In genomic region chr10:90204131-90204955, GRCh38 we compare ENCODE assay signal across 17 cellular contexts.
DNase-seq lines count a peak whose midpoint lies in the region; ATAC-seq, FAIRE-seq and TF ChIP-seq lines count a peak whose summit lies in the region.
"Had no signal": no experiment of that assay in that cellular context is flagged by ENCODE, and none has a peak within 500 bp of the region (broad histone marks: within the 10 kb centered on the region; RNA-seq: fewer than 3 reads in every experiment).

No MANE protein-coding gene starts in this region.

- H3K4me3 ChIP-seq in SK-N-SH (ENCODE audit: low read depth in 2 of 2, low read length in 1 of 2) (no peak overlapping the region), astrocyte (ENCODE audit: insufficient read depth, low read depth, low read length) (no peak overlapping the region)
- H3K4me3 ChIP-seq: GM23338 had no signal

- no peak overlapping the region for H3K4me3 Mint-ChIP-seq in astrocyte (ENCODE audit: unreplicated experiment)
- H3K4me3 Mint-ChIP-seq: CD4-positive, alpha-beta T cell; GM23338; H9; HFFc6 had no signal

- H3K27me3 Mint-ChIP-seq in astrocyte (ENCODE audit: low read depth, unreplicated experiment) = no peaks in the 10 kb centered on the region
- H3K27me3 Mint-ChIP-seq: CD4-positive, alpha-beta T cell had no signal

- H3K9me3 Mint-ChIP-seq in astrocyte (ENCODE audit: unreplicated experiment) = no peaks in the 10 kb centered on the region
- H3K9me3 Mint-ChIP-seq: CD4-positive, alpha-beta T cell; GM23338; H9 had no signal

- H3K9me2 ChIP-seq in SK-N-SH = no peaks in the 10 kb centered on the region

- no peaks in the 10 kb centered on the region for H4K20me1 ChIP-seq in SK-N-SH (ENCODE audit: insufficient read depth)
- H4K20me1 ChIP-seq in astrocyte (ENCODE audit: insufficient read depth, low read length) = no peaks in the 10 kb centered on the region

- TF ChIP-seq CTCF in SK-N-SH (IDR thresholded peaks at IDR 0.05) (no peak), astrocyte (IDR thresholded peaks at IDR 0.05; ENCODE audit: insufficient read depth, low read depth, low read length) (no peak)

- H3K27me3 ChIP-seq in SK-N-SH (ENCODE audit: insufficient read depth) (no peaks in the 10 kb centered on the region), astrocyte (ENCODE audit: insufficient read depth, low read length) (no peaks in the 10 kb centered on the region)

- no peak for TF ChIP-seq EP300 in SK-N-SH (IDR thresholded peaks at IDR 0.05; ENCODE audit: borderline replicate concordance in 1 of 2, low read depth in 1 of 2, low read length in 1 of 2)

- H3K79me2 ChIP-seq in SK-N-SH (ENCODE audit: insufficient read depth) (no peaks in the 10 kb centered on the region), astrocyte (ENCODE audit: insufficient read depth, low read length) (no peaks in the 10 kb centered on the region)

- H3K9ac ChIP-seq in SK-N-SH = no peak overlapping the region
- no peak overlapping the region for H3K9ac ChIP-seq in astrocyte (ENCODE audit: low read length)

- WGBS in SK-N-SH (ENCODE audit: low lambda C conversion rate) = 8% methylated on average over 6 of the region's 6 CpGs

- H3K27ac ChIP-seq in SK-N-SH (ENCODE audit: low read depth in 2 of 2, low read length in 1 of 2) (no peak overlapping the region), astrocyte (ENCODE audit: low read depth, low read length) (no peak overlapping the region)

- H3K27ac Mint-ChIP-seq in astrocyte (ENCODE audit: unreplicated experiment) = no peak overlapping the region
- H3K27ac Mint-ChIP-seq: CD4-positive, alpha-beta T cell; GM23338; H9; HFFc6 had no signal

- H3K36me3 ChIP-seq in SK-N-SH (replicated peaks in 1 of 2; ENCODE audit: control insufficient read depth in 1 of 2, insufficient read depth in 2 of 2, low read length in 1 of 2) (no peaks in the 10 kb centered on the region), astrocyte (ENCODE audit: insufficient read depth, low read length) (no peaks in the 10 kb centered on the region)

- H2AFZ ChIP-seq in SK-N-SH (ENCODE audit: low read depth) (no peak overlapping the region), astrocyte (ENCODE audit: low read depth, low read length) (no peak overlapping the region)
- H2AFZ ChIP-seq: GM23338 had no signal

- no peaks in the 10 kb centered on the region for H3K36me3 Mint-ChIP-seq in astrocyte (ENCODE audit: low read depth, unreplicated experiment)

- no peak for FAIRE-seq in astrocyte (lab: Jason Lieb, UNC)
- FAIRE-seq: HTR-8/SVneo had no signal

- H3F3A ChIP-seq in SK-N-SH (replicated peaks; ENCODE audit: insufficient read depth) = no peaks in the 10 kb centered on the region

- H3K4me2 ChIP-seq in SK-N-SH (no peak overlapping the region), astrocyte (ENCODE audit: low read length) (no peak overlapping the region)
- H3K4me2 ChIP-seq: GM23338 had no signal

- H3K9me3 ChIP-seq in SK-N-SH (no peaks in the 10 kb centered on the region), astrocyte (ENCODE audit: insufficient read depth, low read depth, low read length) (no peaks in the 10 kb centered on the region)

- no peaks in the 10 kb centered on the region for H3K4me1 Mint-ChIP-seq in astrocyte (ENCODE audit: low read depth, unreplicated experiment)
- H3K4me1 Mint-ChIP-seq: GM23338, H9 had no signal

- TF ChIP-seq RAD21 in SK-N-SH (IDR thresholded peaks at IDR 0.05; ENCODE audit: low read length) = no peak

- POLR2A ChIA-PET in SK-N-SH (lab: Yijun Ruan, JAX) = no interaction called here

- H3K4me1 ChIP-seq in SK-N-SH (ENCODE audit: control insufficient read depth in 1 of 2, insufficient read depth in 2 of 2, low read depth in 1 of 2, low read length in 1 of 2) (no peaks in the 10 kb centered on the region), astrocyte (ENCODE audit: insufficient read depth, low read length) (no peaks in the 10 kb centered on the region)

- DNase-seq in SK-N-SH (no peak), EH (ENCODE audit: low read depth) (peak; percentile 39), M059J (ENCODE audit: low read depth) (peak; percentile 90), astrocyte (ENCODE audit: low read depth) (peak; percentile 54), NCI-H2171 treated with DMSO at 0.1 percent for 48 hours (lab: John Stamatoyannopoulos, UW) (no peak)
- DNase-seq in activated naive CD4-positive, alpha-beta T cell (lab: John Stamatoyannopoulos, UW) = no peak
- DNase-seq: ACHN; C1 segment of cervical spinal cord; CD4-positive, alpha-beta T cell; DMS79; GF-D8; H9; HFFc6 had no signal

- CTCF ChIA-PET in SK-N-SH (lab: Yijun Ruan, JAX) = no interaction called here

- ATAC-seq in SK-N-SH treated with all-trans-retinoic acid at 6 μM for 48 hours (no peak), HG03139 (IDR thresholded peaks at IDR 0.05; ENCODE audit: unreplicated experiment) (no peak)
- ATAC-seq: GM23338 had no signal

TF ChIP-seq in SK-N-SH treated with all-trans-retinoic acid at 6 μM for 48 hours, 23 proteins besides CTCF, POLR2A, EP300 and RAD21 (continues in another document):
- TF ChIP-seq ARNTL (CRISPR knock-in tag; IDR thresholded peaks at IDR 0.05; ENCODE audit: borderline replicate concordance, low read depth) = no peak
- TF ChIP-seq ZC3H10 (CRISPR knock-in tag; IDR thresholded peaks at IDR 0.05) = no peak
- TF ChIP-seq PPARA (CRISPR knock-in tag; IDR thresholded peaks at IDR 0.05; ENCODE audit: borderline replicate concordance) = no peak
- TF ChIP-seq ZFP30 (CRISPR knock-in tag; IDR thresholded peaks at IDR 0.05) = no peak
- TF ChIP-seq TSHZ2 (CRISPR knock-in tag; IDR thresholded peaks at IDR 0.05) = no peak
- no peak for TF ChIP-seq BACH2 (CRISPR knock-in tag; IDR thresholded peaks at IDR 0.05; ENCODE audit: borderline replicate concordance)

TF ChIP-seq in SK-N-SH, 30 proteins besides CTCF, POLR2A, EP300 and RAD21 (continues in another document):
- no peak for TF ChIP-seq JUND (IDR thresholded peaks at IDR 0.05)
- no peak for TF ChIP-seq USF2 (IDR thresholded peaks at IDR 0.05; ENCODE audit: borderline replicate concordance, low read depth, low read length)
- TF ChIP-seq YY1 (IDR thresholded peaks at IDR 0.05; ENCODE audit: low read depth) = no peak
- no peak for TF ChIP-seq ELF1 (IDR thresholded peaks at IDR 0.05)
- no peak for TF ChIP-seq SIN3A (IDR thresholded peaks at IDR 0.05; ENCODE audit: borderline replicate concordance, low read depth, low read length)
- TF ChIP-seq GATA2 (CRISPR knock-in tag; IDR thresholded peaks at IDR 0.05) = no peak
- no peak for TF ChIP-seq MEF2A (IDR thresholded peaks at IDR 0.05; ENCODE audit: borderline replicate concordance, low read depth)
- no peak for TF ChIP-seq RCOR1 (IDR thresholded peaks at IDR 0.05; ENCODE audit: low read length)
- no peak for TF ChIP-seq TAF1 (IDR thresholded peaks at IDR 0.05; ENCODE audit: borderline replicate concordance, low read depth, low read length)
- no peak for TF ChIP-seq TCF12 (IDR thresholded peaks at IDR 0.05)
- TF ChIP-seq REST (IDR thresholded peaks at IDR 0.05; ENCODE audit: low read depth, low read length) = no peak
- no peak for TF ChIP-seq PBX3 (IDR thresholded peaks at IDR 0.05)
- TF ChIP-seq RXRA (IDR thresholded peaks at IDR 0.05; ENCODE audit: borderline replicate concordance, low read depth) = no peak

Comparison
In these comparisons a context has a peak if more than half of its experiments do, and no peak if none do; other contexts are left out.
1. DNase-seq: peak in EH (single experiment), M059J (single experiment) and astrocyte (single experiment); none in SK-N-SH (single experiment), activated naive CD4-positive, alpha-beta T cell (0 of 4) and NCI-H2171 treated with DMSO at 0.1 percent for 48 hours (single experiment).